Comparison of ENCODE assay signal across 8 cellular contexts in genomic region chr4:77818667-77819408, GRCh38. TPM values are rescaled to one million over a fixed set of nuclear protein-coding genes. Genes with fewer than 3 reads are reported as not detected.
DNase-seq lines count a peak whose midpoint lies in the region; ATAC-seq and TF ChIP-seq lines count a peak whose summit lies in the region.

CNOT6L (minus strand) TSS chr4:77819368; CDS start chr4:77819308, 60 bp downstream.

- H3K9me3 ChIP-seq in CD4-positive, CD25-positive, alpha-beta regulatory T cell (ENCODE audit: control insufficient read depth in 2 of 2, low read length in 2 of 2) = no peaks in the 10 kb centered on the region
- H3K9me3 ChIP-seq in trophoblast cell (ENCODE audit: insufficient read depth, low read depth, low read length) = no peaks in the 10 kb centered on the region
- no peaks in the 10 kb centered on the region for H3K9me3 ChIP-seq in upper lobe of left lung

- peaks cover 12% of the 10 kb centered on the region for H3K36me3 Mint-ChIP-seq in CD4-positive, CD25-positive, alpha-beta regulatory T cell

- H3K27ac Mint-ChIP-seq in CD4-positive, CD25-positive, alpha-beta regulatory T cell = peak within 1 kb of the TSS; percentile 99 to 100 (median 100)

- H3K18ac ChIP-seq in trophoblast cell (ENCODE audit: low read length) = peak within 1 kb of the TSS; percentile 67

- H3K14ac ChIP-seq in trophoblast cell (ENCODE audit: low read length) = peak within 1 kb of the TSS; percentile 82

- H3K79me2 ChIP-seq in trophoblast cell (ENCODE audit: control insufficient read depth, insufficient read depth, low read length, poor library complexity) = peaks cover 8% of the 10 kb centered on the region

- TF ChIP-seq EP300 in upper lobe of left lung (IDR thresholded peaks at IDR 0.05) = no peak

- peak within 1 kb of the TSS; percentile 86 for H3K9ac ChIP-seq in trophoblast cell (ENCODE audit: low read length)

- no peaks in the 10 kb centered on the region for H3K36me3 ChIP-seq in CD4-positive, CD25-positive, alpha-beta regulatory T cell (ENCODE audit: control insufficient read depth, insufficient read depth, low read length)
- no peaks in the 10 kb centered on the region for H3K36me3 ChIP-seq in trophoblast cell (ENCODE audit: control insufficient read depth in 1 of 2, insufficient read depth in 2 of 2, low read length in 2 of 2)
- no peaks in the 10 kb centered on the region for H3K36me3 ChIP-seq in upper lobe of left lung

- peak within 1 kb of the TSS; percentile 74 for H4K12ac ChIP-seq in trophoblast cell (ENCODE audit: low read depth, low read length)

- peak within 1 kb of the TSS; percentile 38 for H2AFZ ChIP-seq in trophoblast cell (ENCODE audit: insufficient read depth, low read length, poor library complexity)

- peak within 1 kb of the TSS; percentile 62 for H2BK5ac ChIP-seq in trophoblast cell (ENCODE audit: low read depth, low read length, poor library complexity)

- H3K4me1 Mint-ChIP-seq in CD4-positive, CD25-positive, alpha-beta regulatory T cell = peaks cover 39 to 67% (median 44%) of the 10 kb centered on the region in 4 donors

- ATAC-seq in CD4-positive, CD25-positive, alpha-beta regulatory T cell (ENCODE audit: low read depth in 2 of 2) = peak; percentile 1
- ATAC-seq in GM19463 (IDR thresholded peaks at IDR 0.05; ENCODE audit: unreplicated experiment) (peak; percentile 27), upper lobe of left lung (ENCODE audit: low FRiP score in 2 of 2) (peak; percentile 83 to 85)

- no peak within 1 kb of the TSS for H2BK12ac ChIP-seq in trophoblast cell (ENCODE audit: low read length)

- peaks cover 0 to 6% (median 0%) of the 10 kb centered on the region in 7 donors for H3K9me3 Mint-ChIP-seq in CD4-positive, CD25-positive, alpha-beta regulatory T cell

- WGBS in adipose tissue, 3 donors = 0 to 1% (median 0%) methylated on average over 54 to 83 of the region's 83 CpGs
- no CpG with 5 or more reads among the region's 83 CpGs for WGBS in trophoblast cell (ENCODE audit: extremely low coverage, insufficient coverage, insufficient read length)
- WGBS in upper lobe of left lung, 2 donors = 0 to 1% methylated on average over 15 to 20 of the region's 83 CpGs

- H3K27me3 Mint-ChIP-seq in CD4-positive, CD25-positive, alpha-beta regulatory T cell = peaks cover 13% of the 10 kb centered on the region

- TF ChIP-seq CTCF in upper lobe of left lung (IDR thresholded peaks at IDR 0.05) = no peak

- DNase-seq in CD4-positive, CD25-positive, alpha-beta regulatory T cell = peak; percentile 80 to 90 (median 88)
- DNase-seq in HuH-7.5 (ENCODE audit: low spot score) = peak; percentile 20
- DNase-seq in T-helper 1 cell = peak; percentile 59 to 84 (median 77)
- DNase-seq in cardiac septum (ENCODE audit: low spot score) = peak; percentile 87
- DNase-seq in trophoblast cell = peak; percentile 64 to 94
- peak; percentile 81 to 97 for DNase-seq in upper lobe of left lung

- peak within 1 kb of the TSS; percentile 91 for H3K4me3 ChIP-seq in CD4-positive, CD25-positive, alpha-beta regulatory T cell (ENCODE audit: low read depth, low read length)
- H3K4me3 ChIP-seq in trophoblast cell (ENCODE audit: low read depth, low read length) (peak within 1 kb of the TSS; percentile 88), upper lobe of left lung (peak within 1 kb of the TSS; percentile 80 to 89 (median 87))

- H3K4me3 Mint-ChIP-seq in CD4-positive, CD25-positive, alpha-beta regulatory T cell = peak within 1 kb of the TSS; percentile 99 to 100 (median 100)

- peak within 1 kb of the TSS; percentile 79 for H2BK120ac ChIP-seq in trophoblast cell (ENCODE audit: insufficient read depth, low read length, poor library complexity)

- peak within 1 kb of the TSS; percentile 77 for H3K4me2 ChIP-seq in trophoblast cell (ENCODE audit: low read length)

- peak within 1 kb of the TSS; percentile 87 for H4K8ac ChIP-seq in trophoblast cell (ENCODE audit: low read depth, low read length)

- H3K4ac ChIP-seq in trophoblast cell (ENCODE audit: low read depth, low read length) = peak within 1 kb of the TSS; percentile 72

- intact Hi-C loops in cardiac septum (cut with DNase I) = loop anchor here (1.0 kb wide), 1 partner anchor 43 kb away; the partner anchor contains the start of gene MRPL1

- H3K79me1 ChIP-seq in trophoblast cell (ENCODE audit: low read length) = peaks cover 17% of the 10 kb centered on the region

- H4K91ac ChIP-seq in trophoblast cell (ENCODE audit: low read depth, low read length) = peak within 1 kb of the TSS; percentile 53

- H2AK5ac ChIP-seq in trophoblast cell (ENCODE audit: low read length) = no peak within 1 kb of the TSS

- H3K4me1 ChIP-seq in CD4-positive, CD25-positive, alpha-beta regulatory T cell (ENCODE audit: control insufficient read depth, insufficient read depth, low read length, poor library complexity, severe bottlenecking) = peaks cover 63% of the 10 kb centered on the region
- H3K4me1 ChIP-seq in trophoblast cell (ENCODE audit: control insufficient read depth in 1 of 2, insufficient read depth in 2 of 2, low read length in 2 of 2) (peaks cover 0 to 5% of the 10 kb centered on the region in 2 experiments), upper lobe of left lung (peaks cover 27 to 55% (median 35%) of the 10 kb centered on the region in 4 donors)

- peak within 1 kb of the TSS; percentile 99 for H3K27ac ChIP-seq in CD4-positive, CD25-positive, alpha-beta regulatory T cell (ENCODE audit: insufficient read depth, low read length, poor library complexity, severe bottlenecking)
- peak within 1 kb of the TSS; percentile 75 for H3K27ac ChIP-seq in adipose tissue (ENCODE audit: low read depth, low read length)
- peak within 1 kb of the TSS; percentile 88 for H3K27ac ChIP-seq in trophoblast cell (ENCODE audit: low read depth, low read length)
- peak within 1 kb of the TSS; percentile 99 to 100 (median 100) for H3K27ac ChIP-seq in upper lobe of left lung

- no peaks in the 10 kb centered on the region for H3K27me3 ChIP-seq in CD4-positive, CD25-positive, alpha-beta regulatory T cell (ENCODE audit: control insufficient read depth, insufficient read depth, low read length)
- H3K27me3 ChIP-seq in trophoblast cell (ENCODE audit: insufficient read depth, low read length) = no peaks in the 10 kb centered on the region
- H3K27me3 ChIP-seq in upper lobe of left lung = no peaks in the 10 kb centered on the region

- peak in 2 of 4 donors; percentile 47 to 58 for TF ChIP-seq POLR2A in upper lobe of left lung (IDR thresholded peaks at IDR 0.05)

- no peak within 1 kb of the TSS for H3K23ac ChIP-seq in trophoblast cell (ENCODE audit: low read length)

RNA-seq across cellular contexts. Expression of gene CNOT6L, which starts in this region (rescaled TPM):
- 237 TPM for total RNA-seq in CD4-positive, CD25-positive, alpha-beta regulatory T cell
- 10 to 100 TPM; 44.1 to 55.5 (median 51.2) TPM for polyA plus RNA-seq in CD4-positive, CD25-positive, alpha-beta regulatory T cell
- polyA plus RNA-seq in adipose tissue = 1 to 10 TPM; 4.2 to 6.6 (median 5.5) TPM
- total RNA-seq in cardiac septum (27.2 TPM), upper lobe of left lung (10 to 100 TPM; 16.8 to 61.0 (median 39.1) TPM)
- polyA plus RNA-seq in trophoblast cell (2013) = 10.6 and 10.8 TPM in 2 replicates

Comparison
In these comparisons a context has a peak if more than half of its experiments do, and no peak if none do; other contexts are left out.
1. Peak in every context shown above with its lines: DNase-seq, ATAC-seq, H3K4me3 ChIP-seq and H3K27ac ChIP-seq.
2. RNA of gene CNOT6L (polyA plus RNA-seq): 44.1 to 55.5 TPM in CD4-positive, CD25-positive, alpha-beta regulatory T cell; 4.2 to 6.6 TPM in adipose tissue; every median in the first group is over 4 times any median in the second.
3. ATAC-seq: peak in every context shown above with its lines; median percentile 84 in upper lobe of left lung; 27 in GM19463; 1 in CD4-positive, CD25-positive, alpha-beta regulatory T cell.
4. DNase-seq: peak in every context shown above with its lines; median percentile 89 in upper lobe of left lung; 88 in CD4-positive, CD25-positive, alpha-beta regulatory T cell; 87 in cardiac septum; 79 in trophoblast cell; 77 in T-helper 1 cell; 20 in HuH-7.5.